Comparison of ENCODE assay signal across 8 cellular contexts in genomic region chr6:34663887-34664269, GRCh38. TPM values are rescaled to one million over a fixed set of nuclear protein-coding genes. Genes with fewer than 3 reads are reported as not detected.
A peak's percentile ranks its signal among the peaks of the same experiment; 100 is the strongest.
DNase-seq lines count a peak whose midpoint lies in the region; ATAC-seq and TF ChIP-seq lines count a peak whose summit lies in the region.

No MANE protein-coding gene starts in this region.

- no peaks in the 10 kb centered on the region for H3K27me3 Mint-ChIP-seq in T-helper 1 cell treated with Interleukin-12 subunit alpha and Interleukin-12 subunit beta and Interleukin-4 antibody, amounts not matched to agents 30 μg/mL and 1 μg/mL, for 36 hours (ENCODE audit: low read depth)
- no peaks in the 10 kb centered on the region for H3K27me3 Mint-ChIP-seq in stimulated activated memory B cell treated with anti-CD40 and anti-IgM and Interleukin-4, amounts not matched to agents 10 μg/mL and 1 μg/mL and 100 μg/mL, for 72 hours

- H3K4me3 ChIP-seq in SK-N-MC (peak overlapping the region; percentile 30), fibroblast of the aortic adventitia (ENCODE audit: low read depth, low read length) (no peak overlapping the region), WERI-Rb-1 (ENCODE audit: low read depth, low read length) (no peak overlapping the region)

- H3K36me3 Mint-ChIP-seq in T-helper 1 cell treated with Interleukin-12 subunit alpha and Interleukin-12 subunit beta and Interleukin-4 antibody, amounts not matched to agents 30 μg/mL and 1 μg/mL, for 36 hours (ENCODE audit: low read depth) = peaks cover 14% of the 10 kb centered on the region
- H3K36me3 Mint-ChIP-seq in stimulated activated memory B cell treated with anti-CD40 and anti-IgM and Interleukin-4, amounts not matched to agents 10 μg/mL and 1 μg/mL and 100 μg/mL, for 72 hours = no peaks in the 10 kb centered on the region

- peak overlapping the region; percentile 95 for H3K27ac ChIP-seq in SK-N-MC
- H3K27ac ChIP-seq in WERI-Rb-1 = no peak overlapping the region

- TF ChIP-seq CTCF in fibroblast of the aortic adventitia (IDR thresholded peaks at IDR 0.05; ENCODE audit: insufficient read depth, low read length) (no peak), WERI-Rb-1 (IDR thresholded peaks at IDR 0.05; ENCODE audit: low read depth, low read length) (no peak)

- peaks cover 3% of the 10 kb centered on the region for H3K9me3 Mint-ChIP-seq in T-helper 1 cell treated with Interleukin-12 subunit alpha and Interleukin-12 subunit beta and Interleukin-4 antibody, amounts not matched to agents 30 μg/mL and 1 μg/mL, for 36 hours
- no peaks in the 10 kb centered on the region for H3K9me3 Mint-ChIP-seq in stimulated activated memory B cell treated with anti-CD40 and anti-IgM and Interleukin-4, amounts not matched to agents 10 μg/mL and 1 μg/mL and 100 μg/mL, for 72 hours

- no peaks in the 10 kb centered on the region for H3K27me3 ChIP-seq in WERI-Rb-1 (ENCODE audit: insufficient read depth, low read depth, severe bottlenecking)

- peak overlapping the region; percentile 88 for H3K27ac Mint-ChIP-seq in T-helper 1 cell treated with Interleukin-12 subunit alpha and Interleukin-12 subunit beta and Interleukin-4 antibody, amounts not matched to agents 30 μg/mL and 1 μg/mL, for 36 hours
- H3K27ac Mint-ChIP-seq in stimulated activated memory B cell treated with anti-CD40 and anti-IgM and Interleukin-4, amounts not matched to agents 10 μg/mL and 1 μg/mL and 100 μg/mL, for 72 hours = peak overlapping the region; percentile 91

- H3K9ac ChIP-seq in SK-N-MC (ENCODE audit: insufficient read length) = peak overlapping the region; percentile 33

- no peaks in the 10 kb centered on the region for H3K9me3 ChIP-seq in SK-N-MC (ENCODE audit: low read depth, low read length)
- no peaks in the 10 kb centered on the region for H3K9me3 ChIP-seq in WERI-Rb-1 (ENCODE audit: severe bottlenecking)

- H3K36me3 ChIP-seq in SK-N-MC (ENCODE audit: insufficient read depth, low read length) (no peaks in the 10 kb centered on the region), WERI-Rb-1 (no peaks in the 10 kb centered on the region; the same call in 1 of the 2 replicates)

- DNase-seq in T-helper 1 cell (no peak), SK-N-MC (ENCODE audit: low read depth, low spot score) (no peak), fibroblast of the aortic adventitia (ENCODE audit: low read depth) (peak; percentile 26), NCI-H2107 treated with DMSO at 0.1 percent for 48 hours (lab: John Stamatoyannopoulos, UW; ENCODE audit: unreplicated experiment) (no peak), WERI-Rb-1 (no peak), occipital lobe (lab: John Stamatoyannopoulos, UW) (no peak)

- H3K4me3 Mint-ChIP-seq in T-helper 1 cell treated with Interleukin-12 subunit alpha and Interleukin-12 subunit beta and Interleukin-4 antibody, amounts not matched to agents 30 μg/mL and 1 μg/mL, for 36 hours = peak overlapping the region; percentile 58
- H3K4me3 Mint-ChIP-seq in stimulated activated memory B cell treated with anti-CD40 and anti-IgM and Interleukin-4, amounts not matched to agents 10 μg/mL and 1 μg/mL and 100 μg/mL, for 72 hours = no peak overlapping the region

- H3K4me1 Mint-ChIP-seq in T-helper 1 cell treated with Interleukin-12 subunit alpha and Interleukin-12 subunit beta and Interleukin-4 antibody, amounts not matched to agents 30 μg/mL and 1 μg/mL, for 36 hours (ENCODE audit: low read depth) = peaks cover 48% of the 10 kb centered on the region
- peaks cover 69% of the 10 kb centered on the region for H3K4me1 Mint-ChIP-seq in stimulated activated memory B cell treated with anti-CD40 and anti-IgM and Interleukin-4, amounts not matched to agents 10 μg/mL and 1 μg/mL and 100 μg/mL, for 72 hours

- ATAC-seq in stimulated activated memory B cell treated with anti-CD40 and anti-IgM and Interleukin-4, amounts not matched to agents 10 μg/mL and 1 μg/mL and 100 μg/mL, for 72 hours = no peak

RNA-seq across cellular contexts. Expression of gene ILRUN, which starts 32.7 kb away (rescaled TPM):
- total RNA-seq in fibroblast of the aortic adventitia (ENCODE audit: low replicate concordance) (31.6 and 39.0 TPM in 2 replicates), occipital lobe (21.7 TPM)
